ENCODE assay signal across 2 cellular contexts in the genomic region with DNA sequence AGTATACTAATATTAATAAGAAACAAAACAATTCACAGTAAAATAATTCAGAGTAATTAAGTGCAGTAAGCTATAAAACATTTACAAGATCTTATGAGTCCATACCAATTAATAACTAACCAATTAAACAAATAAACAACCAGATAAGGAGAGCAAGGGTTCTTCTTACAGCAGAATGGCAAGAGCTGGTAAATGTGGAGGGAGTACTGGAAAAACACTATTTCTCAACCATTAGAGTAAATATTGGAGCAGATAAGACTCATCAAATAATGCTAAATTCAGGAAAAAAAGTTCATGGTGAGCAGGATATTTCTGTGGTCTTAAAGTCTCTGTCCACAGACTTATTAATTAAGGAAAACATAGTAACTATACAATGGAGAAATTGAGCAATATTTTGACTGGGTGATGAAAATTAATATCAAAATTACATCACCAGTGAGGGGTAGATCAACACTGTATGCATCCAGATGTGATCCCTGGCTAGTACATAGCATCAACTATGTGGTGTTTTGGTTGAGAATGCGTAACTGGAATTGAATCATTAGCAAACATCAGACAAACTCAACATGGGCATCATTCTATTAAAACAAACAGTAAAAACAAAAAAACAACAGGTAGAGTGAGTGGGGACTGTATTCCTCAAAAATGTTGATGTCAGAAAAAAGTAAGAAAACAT.
A peak's percentile ranks its signal among the peaks of the same experiment; 100 is the strongest.
TF ChIP-seq lines count a peak whose summit lies in the region.

No MANE protein-coding gene starts in this region.

TF ChIP-seq in liver, 16 proteins besides CTCF, POLR2A, EP300 and RAD21 (continued from another document):
- TF ChIP-seq REST (IDR thresholded peaks at IDR 0.05), result peak; percentile 44
- no peak for TF ChIP-seq GABPA (IDR thresholded peaks at IDR 0.05 in 1 of 2, conservative IDR thresholded peaks at IDR 0.05 in 1 of 2)
- TF ChIP-seq ATF3 (IDR thresholded peaks at IDR 0.05), result peak; percentile 41
- TF ChIP-seq HNF4A (conservative IDR thresholded peaks at IDR 0.05), result peak; percentile 66 to 68
- peak; percentile 57 to 58 for TF ChIP-seq JUND (IDR thresholded peaks at IDR 0.05)
- TF ChIP-seq, protein P1, sequence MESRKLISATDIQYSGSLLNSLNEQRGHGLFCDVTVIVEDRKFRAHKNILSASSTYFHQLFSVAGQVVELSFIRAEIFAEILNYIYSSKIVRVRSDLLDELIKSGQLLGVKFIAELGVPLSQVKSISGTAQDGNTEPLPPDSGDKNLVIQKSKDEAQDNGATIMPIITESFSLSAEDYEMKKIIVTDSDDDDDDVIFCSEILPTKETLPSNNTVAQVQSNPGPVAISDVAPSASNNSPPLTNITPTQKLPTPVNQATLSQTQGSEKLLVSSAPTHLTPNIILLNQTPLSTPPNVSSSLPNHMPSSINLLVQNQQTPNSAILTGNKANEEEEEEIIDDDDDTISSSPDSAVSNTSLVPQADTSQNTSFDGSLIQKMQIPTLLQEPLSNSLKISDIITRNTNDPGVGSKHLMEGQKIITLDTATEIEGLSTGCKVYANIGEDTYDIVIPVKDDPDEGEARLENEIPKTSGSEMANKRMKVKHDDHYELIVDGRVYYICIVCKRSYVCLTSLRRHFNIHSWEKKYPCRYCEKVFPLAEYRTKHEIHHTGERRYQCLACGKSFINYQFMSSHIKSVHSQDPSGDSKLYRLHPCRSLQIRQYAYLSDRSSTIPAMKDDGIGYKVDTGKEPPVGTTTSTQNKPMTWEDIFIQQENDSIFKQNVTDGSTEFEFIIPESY (IDR thresholded peaks at IDR 0.05), result peak; percentile 54
- TF ChIP-seq TAF1 (conservative IDR thresholded peaks at IDR 0.05), result no peak
- TF ChIP-seq FOXA2 (IDR thresholded peaks at IDR 0.05), result peak; percentile 76
- TF ChIP-seq FOXA1 (IDR thresholded peaks at IDR 0.05), result peak; percentile 67
- no peak for TF ChIP-seq EGR1 (IDR thresholded peaks at IDR 0.05; ENCODE audit: low read depth in 2 of 2)
- no peak for TF ChIP-seq HNF4G (IDR thresholded peaks at IDR 0.05)
- TF ChIP-seq, protein P2, sequence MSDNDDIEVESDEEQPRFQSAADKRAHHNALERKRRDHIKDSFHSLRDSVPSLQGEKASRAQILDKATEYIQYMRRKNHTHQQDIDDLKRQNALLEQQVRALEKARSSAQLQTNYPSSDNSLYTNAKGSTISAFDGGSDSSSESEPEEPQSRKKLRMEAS (IDR thresholded peaks at IDR 0.05), result peak; percentile 19
- TF ChIP-seq NR2F2 (IDR thresholded peaks at IDR 0.05), result no peak
- TF ChIP-seq YY1 (IDR thresholded peaks at IDR 0.05), result peak; percentile 38
- TF ChIP-seq SP1 (IDR thresholded peaks at IDR 0.05), result peak; percentile 81

TF ChIP-seq in HepG2, 621 proteins besides CTCF, POLR2A, EP300 and RAD21 (continued from another document):
- TF ChIP-seq, protein P3, sequence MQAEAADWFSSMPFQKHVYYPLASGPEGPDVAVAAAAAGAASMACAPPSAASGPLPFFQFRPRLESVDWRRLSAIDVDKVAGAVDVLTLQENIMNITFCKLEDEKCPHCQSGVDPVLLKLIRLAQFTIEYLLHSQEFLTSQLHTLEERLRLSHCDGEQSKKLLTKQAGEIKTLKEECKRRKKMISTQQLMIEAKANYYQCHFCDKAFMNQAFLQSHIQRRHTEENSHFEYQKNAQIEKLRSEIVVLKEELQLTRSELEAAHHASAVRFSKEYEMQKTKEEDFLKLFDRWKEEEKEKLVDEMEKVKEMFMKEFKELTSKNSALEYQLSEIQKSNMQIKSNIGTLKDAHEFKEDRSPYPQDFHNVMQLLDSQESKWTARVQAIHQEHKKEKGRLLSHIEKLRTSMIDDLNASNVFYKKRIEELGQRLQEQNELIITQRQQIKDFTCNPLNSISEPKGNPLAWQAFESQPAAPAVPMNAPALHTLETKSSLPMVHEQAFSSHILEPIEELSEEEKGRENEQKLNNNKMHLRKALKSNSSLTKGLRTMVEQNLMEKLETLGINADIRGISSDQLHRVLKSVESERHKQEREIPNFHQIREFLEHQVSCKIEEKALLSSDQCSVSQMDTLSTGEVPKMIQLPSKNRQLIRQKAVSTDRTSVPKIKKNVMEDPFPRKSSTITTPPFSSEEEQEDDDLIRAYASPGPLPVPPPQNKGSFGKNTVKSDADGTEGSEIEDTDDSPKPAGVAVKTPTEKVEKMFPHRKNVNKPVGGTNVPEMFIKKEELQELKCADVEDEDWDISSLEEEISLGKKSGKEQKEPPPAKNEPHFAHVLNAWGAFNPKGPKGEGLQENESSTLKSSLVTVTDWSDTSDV (CRISPR knock-in tag; IDR thresholded peaks at IDR 0.05), result no peak
- TF ChIP-seq ESRRA (CRISPR knock-in tag; IDR thresholded peaks at IDR 0.05; ENCODE audit: low read depth) (no peak), ZNF362 (CRISPR knock-in tag; IDR thresholded peaks at IDR 0.05; ENCODE audit: borderline replicate concordance) (no peak), EZH2 (conservative IDR thresholded peaks at IDR 0.05; ENCODE audit: low read depth, low read length) (no peak), ARHGAP35 (CRISPR knock-in tag; IDR thresholded peaks at IDR 0.05; ENCODE audit: borderline replicate concordance) (no peak), ZNF616 (CRISPR knock-in tag; IDR thresholded peaks at IDR 0.05; ENCODE audit: low read depth) (no peak), TCF7 (IDR thresholded peaks at IDR 0.05; ENCODE audit: low read depth) (no peak), ZNF326 (CRISPR knock-in tag; IDR thresholded peaks at IDR 0.05; ENCODE audit: borderline replicate concordance) (no peak), ZFP62 (CRISPR knock-in tag; IDR thresholded peaks at IDR 0.05) (no peak), SPEN (CRISPR knock-in tag; IDR thresholded peaks at IDR 0.05; ENCODE audit: low read depth) (no peak)
- TF ChIP-seq, protein P4, sequence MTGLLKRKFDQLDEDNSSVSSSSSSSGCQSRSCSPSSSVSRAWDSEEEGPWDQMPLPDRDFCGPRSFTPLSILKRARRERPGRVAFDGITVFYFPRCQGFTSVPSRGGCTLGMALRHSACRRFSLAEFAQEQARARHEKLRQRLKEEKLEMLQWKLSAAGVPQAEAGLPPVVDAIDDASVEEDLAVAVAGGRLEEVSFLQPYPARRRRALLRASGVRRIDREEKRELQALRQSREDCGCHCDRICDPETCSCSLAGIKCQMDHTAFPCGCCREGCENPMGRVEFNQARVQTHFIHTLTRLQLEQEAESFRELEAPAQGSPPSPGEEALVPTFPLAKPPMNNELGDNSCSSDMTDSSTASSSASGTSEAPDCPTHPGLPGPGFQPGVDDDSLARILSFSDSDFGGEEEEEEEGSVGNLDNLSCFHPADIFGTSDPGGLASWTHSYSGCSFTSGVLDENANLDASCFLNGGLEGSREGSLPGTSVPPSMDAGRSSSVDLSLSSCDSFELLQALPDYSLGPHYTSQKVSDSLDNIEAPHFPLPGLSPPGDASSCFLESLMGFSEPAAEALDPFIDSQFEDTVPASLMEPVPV (CRISPR knock-in tag; IDR thresholded peaks at IDR 0.05), result no peak
